1 cellular context compared by ENCODE assay signal in the genomic region with DNA sequence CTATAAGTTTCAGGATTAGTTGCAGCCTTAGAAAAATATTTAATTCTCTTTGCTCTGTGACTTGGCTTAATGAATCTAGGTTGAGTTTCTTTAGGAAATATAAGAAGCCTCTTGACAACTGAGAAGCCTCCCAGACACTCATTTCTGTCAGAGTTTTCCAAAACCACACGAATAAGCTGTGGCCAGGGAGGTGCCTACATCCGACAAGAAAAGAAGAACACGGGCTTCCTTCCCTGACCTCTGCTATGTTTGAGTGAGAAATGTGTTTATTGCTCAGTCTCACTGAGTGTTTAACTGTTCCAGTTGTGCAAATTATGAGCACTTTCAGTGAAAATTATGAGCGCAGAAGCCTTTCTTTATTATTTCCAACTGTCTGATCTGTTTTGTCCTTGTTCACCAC.
TF ChIP-seq lines count a peak whose summit lies in the region.

No MANE protein-coding gene starts in this region.

TF ChIP-seq in WTC11, 78 proteins besides CTCF, POLR2A, EP300 and RAD21 (continued from another document):
- TF ChIP-seq, protein P1, sequence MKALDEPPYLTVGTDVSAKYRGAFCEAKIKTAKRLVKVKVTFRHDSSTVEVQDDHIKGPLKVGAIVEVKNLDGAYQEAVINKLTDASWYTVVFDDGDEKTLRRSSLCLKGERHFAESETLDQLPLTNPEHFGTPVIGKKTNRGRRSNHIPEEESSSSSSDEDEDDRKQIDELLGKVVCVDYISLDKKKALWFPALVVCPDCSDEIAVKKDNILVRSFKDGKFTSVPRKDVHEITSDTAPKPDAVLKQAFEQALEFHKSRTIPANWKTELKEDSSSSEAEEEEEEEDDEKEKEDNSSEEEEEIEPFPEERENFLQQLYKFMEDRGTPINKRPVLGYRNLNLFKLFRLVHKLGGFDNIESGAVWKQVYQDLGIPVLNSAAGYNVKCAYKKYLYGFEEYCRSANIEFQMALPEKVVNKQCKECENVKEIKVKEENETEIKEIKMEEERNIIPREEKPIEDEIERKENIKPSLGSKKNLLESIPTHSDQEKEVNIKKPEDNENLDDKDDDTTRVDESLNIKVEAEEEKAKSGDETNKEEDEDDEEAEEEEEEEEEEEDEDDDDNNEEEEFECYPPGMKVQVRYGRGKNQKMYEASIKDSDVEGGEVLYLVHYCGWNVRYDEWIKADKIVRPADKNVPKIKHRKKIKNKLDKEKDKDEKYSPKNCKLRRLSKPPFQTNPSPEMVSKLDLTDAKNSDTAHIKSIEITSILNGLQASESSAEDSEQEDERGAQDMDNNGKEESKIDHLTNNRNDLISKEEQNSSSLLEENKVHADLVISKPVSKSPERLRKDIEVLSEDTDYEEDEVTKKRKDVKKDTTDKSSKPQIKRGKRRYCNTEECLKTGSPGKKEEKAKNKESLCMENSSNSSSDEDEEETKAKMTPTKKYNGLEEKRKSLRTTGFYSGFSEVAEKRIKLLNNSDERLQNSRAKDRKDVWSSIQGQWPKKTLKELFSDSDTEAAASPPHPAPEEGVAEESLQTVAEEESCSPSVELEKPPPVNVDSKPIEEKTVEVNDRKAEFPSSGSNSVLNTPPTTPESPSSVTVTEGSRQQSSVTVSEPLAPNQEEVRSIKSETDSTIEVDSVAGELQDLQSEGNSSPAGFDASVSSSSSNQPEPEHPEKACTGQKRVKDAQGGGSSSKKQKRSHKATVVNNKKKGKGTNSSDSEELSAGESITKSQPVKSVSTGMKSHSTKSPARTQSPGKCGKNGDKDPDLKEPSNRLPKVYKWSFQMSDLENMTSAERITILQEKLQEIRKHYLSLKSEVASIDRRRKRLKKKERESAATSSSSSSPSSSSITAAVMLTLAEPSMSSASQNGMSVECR (CRISPR knock-in tag; IDR thresholded peaks at IDR 0.05; ENCODE audit: borderline replicate concordance), result no peak
- TF ChIP-seq, protein P2, sequence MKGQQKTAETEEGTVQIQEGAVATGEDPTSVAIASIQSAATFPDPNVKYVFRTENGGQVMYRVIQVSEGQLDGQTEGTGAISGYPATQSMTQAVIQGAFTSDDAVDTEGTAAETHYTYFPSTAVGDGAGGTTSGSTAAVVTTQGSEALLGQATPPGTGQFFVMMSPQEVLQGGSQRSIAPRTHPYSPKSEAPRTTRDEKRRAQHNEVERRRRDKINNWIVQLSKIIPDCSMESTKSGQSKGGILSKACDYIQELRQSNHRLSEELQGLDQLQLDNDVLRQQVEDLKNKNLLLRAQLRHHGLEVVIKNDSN (CRISPR knock-in tag; IDR thresholded peaks at IDR 0.05), result no peak
- TF ChIP-seq, protein P3, sequence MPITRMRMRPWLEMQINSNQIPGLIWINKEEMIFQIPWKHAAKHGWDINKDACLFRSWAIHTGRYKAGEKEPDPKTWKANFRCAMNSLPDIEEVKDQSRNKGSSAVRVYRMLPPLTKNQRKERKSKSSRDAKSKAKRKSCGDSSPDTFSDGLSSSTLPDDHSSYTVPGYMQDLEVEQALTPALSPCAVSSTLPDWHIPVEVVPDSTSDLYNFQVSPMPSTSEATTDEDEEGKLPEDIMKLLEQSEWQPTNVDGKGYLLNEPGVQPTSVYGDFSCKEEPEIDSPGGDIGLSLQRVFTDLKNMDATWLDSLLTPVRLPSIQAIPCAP (CRISPR knock-in tag; IDR thresholded peaks at IDR 0.05), result no peak
